17 cellular contexts compared by ENCODE assay signal in the genomic region with DNA sequence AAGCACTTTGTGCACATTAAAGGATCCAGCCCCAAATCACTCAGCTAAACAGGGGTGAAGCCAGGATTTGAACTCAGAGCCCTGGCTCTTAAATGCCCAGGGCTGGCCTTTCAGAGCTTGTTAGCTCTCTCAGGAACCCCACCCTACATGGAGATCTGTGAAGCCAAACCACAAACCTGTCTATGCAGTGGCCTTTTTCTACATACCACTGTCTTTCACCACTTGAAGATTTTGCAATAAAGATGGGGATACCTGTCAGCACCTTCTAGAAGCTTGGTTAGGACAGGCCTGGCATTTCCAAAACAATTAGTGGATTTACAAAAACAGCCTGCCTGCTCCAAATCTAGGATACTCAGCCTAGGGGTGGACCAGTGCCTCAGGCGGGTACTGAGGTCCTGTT.
A peak's percentile ranks its signal among the peaks of the same experiment; 100 is the strongest.
DNase-seq lines count a peak whose midpoint lies in the region; ATAC-seq and TF ChIP-seq lines count a peak whose summit lies in the region.
"Had no signal": no experiment of that assay in that cellular context is flagged by ENCODE, and none has a peak within 500 bp of the region (broad histone marks: within the 10 kb centered on the region; RNA-seq: fewer than 3 reads in every experiment).

No MANE protein-coding gene starts in this region.

- H3K27me3 ChIP-seq in RWPE2 (ENCODE audit: insufficient read depth, poor library complexity, severe bottlenecking) (no peaks in the 10 kb centered on the region), mammary epithelial cell (ENCODE audit: insufficient read depth, low read length) (no peaks in the 10 kb centered on the region)
- H3K27me3 ChIP-seq: BE2C had no signal

- ATAC-seq in RWPE2 (ENCODE audit: low read depth) (peak; percentile 60; the same call in 2 of the 3 replicates), GM21447 (IDR thresholded peaks at IDR 0.05; ENCODE audit: unreplicated experiment) (no peak)
- ATAC-seq: HCT116 had no signal

- BruUV-seq in mammary epithelial cell (replicated peaks; lab: Mats Ljungman, UMichigan) = no TSS peak

- peaks cover 5% of the 10 kb centered on the region for H3K4me1 ChIP-seq in RWPE2 (ENCODE audit: insufficient read depth, poor library complexity, severe bottlenecking)
- H3K4me1 ChIP-seq in mammary epithelial cell (ENCODE audit: insufficient read depth, low read length) = no peaks in the 10 kb centered on the region
- H3K4me1 ChIP-seq: BE2C had no signal

- no peaks in the 10 kb centered on the region for H3K79me2 ChIP-seq in mammary epithelial cell (ENCODE audit: insufficient read depth, low read length)

- H2AFZ ChIP-seq in mammary epithelial cell (ENCODE audit: low read depth, low read length) = no peak overlapping the region

- CTCF ChIA-PET in mammary epithelial cell (lab: Charles Lee; ENCODE audit: low non-redundant PET) = no interaction called here

- no peak overlapping the region for H3K9ac ChIP-seq in mammary epithelial cell (ENCODE audit: insufficient read depth, low read length)

- intact Hi-C loops in mammary epithelial cell (cut with micrococcal nuclease) = no loop called here
- intact Hi-C loops in posterior vena cava (cut with DNase I) = no loop called here

- H3K27ac ChIP-seq in RWPE2 (ENCODE audit: poor library complexity, severe bottlenecking) (no peak overlapping the region), mammary epithelial cell (ENCODE audit: insufficient read depth, low read depth, low read length) (no peak overlapping the region)

- WGBS in mammary epithelial cell (ENCODE audit: low coverage, missing lambda C conversion rate) = 100% methylated on average over 1 of the region's 1 CpG

- in situ Hi-C loops in mammary epithelial cell (cut with MboI; ENCODE audit: low sequenced_read_pairs in 2 of 2) = loop anchor here in 1 of 2 donors (10.0 to 25.0 kb wide), 2 partner anchors 112 to 475 kb away; no protein-coding TSS in a partner anchor

- no peak overlapping the region for H3K4me2 ChIP-seq in mammary epithelial cell (ENCODE audit: insufficient read depth, low read depth, low read length)

- no peaks in the 10 kb centered on the region for H3K9me3 ChIP-seq in RWPE2 (ENCODE audit: severe bottlenecking)
- no peaks in the 10 kb centered on the region for H3K9me3 ChIP-seq in mammary epithelial cell (replicated peaks; ENCODE audit: insufficient read depth, low read length)
- H3K9me3 ChIP-seq: BE2C had no signal

- no peak overlapping the region for H3K4me3 ChIP-seq in RWPE2 (ENCODE audit: severe bottlenecking)
- H3K4me3 ChIP-seq in mammary epithelial cell (replicated peaks in 1 of 3; ENCODE audit: insufficient read depth in 1 of 3, low read depth in 2 of 3, low read length in 3 of 3) = no peak overlapping the region
- no peak overlapping the region for H3K4me3 ChIP-seq in epithelial cell of esophagus (ENCODE audit: low read length)

- DNase-seq in RWPE2 (ENCODE audit: low spot score) (peak; percentile 12), mammary epithelial cell (peak; percentile 62), epithelial cell of esophagus (ENCODE audit: low read depth) (peak; percentile 88), posterior vena cava (ENCODE audit: low spot score) (peak; percentile 13), NCI-H2029 (lab: John Stamatoyannopoulos, UW) (no peak), NCI-H2081 (lab: John Stamatoyannopoulos, UW) (no peak)
- DNase-seq: ACHN; BE2C; C1 segment of cervical spinal cord; CD4-positive, CD25-positive, alpha-beta regulatory T cell; CD8-positive, alpha-beta memory T cell; COR-L47; GOT3; H7; HFFc6 had no signal

- dilution Hi-C loops in mammary epithelial cell (cut with HindIII; ENCODE audit: low sequenced_read_pairs) = no loop called here

- H3K36me3 ChIP-seq in RWPE2 (ENCODE audit: low read depth) (no peaks in the 10 kb centered on the region; the same call in 1 of the 2 replicates), mammary epithelial cell (ENCODE audit: insufficient read depth, low read length) (peaks cover 7% of the 10 kb centered on the region)
- H3K36me3 ChIP-seq: BE2C had no signal

- no peaks in the 10 kb centered on the region for H4K20me1 ChIP-seq in mammary epithelial cell (ENCODE audit: insufficient read depth, low read length)

- TF ChIP-seq CTCF in RWPE2 (IDR thresholded peaks at IDR 0.05; ENCODE audit: poor library complexity, severe bottlenecking) = no peak
- no peak for TF ChIP-seq CTCF in mammary epithelial cell (conservative IDR thresholded peaks at IDR 0.05 in 1 of 2, IDR thresholded peaks at IDR 0.05 in 1 of 2; ENCODE audit: extremely low read depth in 1 of 2, insufficient read depth in 1 of 2, low read depth in 1 of 2, low read length in 2 of 2)
- TF ChIP-seq CTCF in epithelial cell of esophagus (IDR thresholded peaks at IDR 0.05; ENCODE audit: insufficient read depth, low read depth, low read length, missing control alignments) = no peak

Comparison
In these comparisons a context has a peak if more than half of its experiments do, and no peak if none do; other contexts are left out.
1. DNase-seq: peak in RWPE2 (single experiment), mammary epithelial cell (single experiment), epithelial cell of esophagus (single experiment) and posterior vena cava (single experiment); none in NCI-H2029 (single experiment) and NCI-H2081 (0 of 2).